ENCODE assay signal across 16 cellular contexts in genomic region chr19:51808333-51808986, GRCh38. TPM values are rescaled to one million over a fixed set of nuclear protein-coding genes. Genes with fewer than 3 reads are reported as not detected.
DNase-seq lines count a peak whose midpoint lies in the region; ATAC-seq, FAIRE-seq and TF ChIP-seq lines count a peak whose summit lies in the region.
"Had no signal": no experiment of that assay in that cellular context is flagged by ENCODE, and none has a peak within 500 bp of the region (broad histone marks: within the 10 kb centered on the region; RNA-seq: fewer than 3 reads in every experiment).

No MANE protein-coding gene starts in this region.

- FAIRE-seq in A549 (lab: Jason Lieb, UNC), result peak; percentile 7
- FAIRE-seq in RCC 7860 (lab: Jason Lieb, UNC), result no peak

- no peaks in the 10 kb centered on the region for H3K27me3 Mint-ChIP-seq in activated CD4-positive, alpha-beta T cell treated with anti-CD3 and anti-CD28 coated beads for 36 hours

- no peak for ATAC-seq in A549
- no peak for ATAC-seq in HG02938 (IDR thresholded peaks at IDR 0.05; ENCODE audit: unreplicated experiment)
- ATAC-seq in activated CD4-positive, alpha-beta T cell treated with anti-CD3 and anti-CD28 coated beads for 36 hours, result no peak

- intact Hi-C loops in activated CD4-positive, alpha-beta T cell treated with anti-CD3 and anti-CD28 coated beads for 36 hours (cut with DNase I, micrococcal nuclease), result no loop called here

- DNase-seq in A549 (ENCODE audit: low read depth in 1 of 2, low spot score in 1 of 2) (peak in 1 of 2 experiments; percentile 25), EH (ENCODE audit: low read depth) (peak; percentile 62), RCC 7860 (ENCODE audit: low spot score) (peak; percentile 12), fibroblast of peridontal ligament (ENCODE audit: extremely low read depth) (peak; percentile 30), GM19238 (ENCODE audit: insufficient read length, low spot score) (no peak)
- no peak for DNase-seq in activated CD4-positive, alpha-beta T cell treated with anti-CD3 and anti-CD28 coated beads for 36 hours
- DNase-seq in stimulated activated CD4-positive, alpha-beta T cell treated with anti-CD3 and anti-CD28 coated beads, Interleukin-2, amount 100 ng/mL, for 48 hours, result no peak
- DNase-seq: CD4-positive, alpha-beta memory T cell; foreskin melanocyte; NCI-H1417 treated with DMSO at 0.1 percent for 48 hours; stimulated activated CD4-positive, alpha-beta T cell treated with anti-CD3 and anti-CD28 coated beads, Interleukin-4, amount 100 ng/mL, for 24 hours; WERI-Rb-1 had no signal

- no peak for TF ChIP-seq POLR2A in A549 (IDR thresholded peaks at IDR 0.05; ENCODE audit: low read length)

- no peak overlapping the region for H3K4me3 ChIP-seq in A549
- H3K4me3 ChIP-seq: lung had no signal

- H3K4me2 ChIP-seq in A549, result no peak overlapping the region

- CTCF ChIA-PET in A549 (lab: Yijun Ruan, JAX), result interaction anchor here (1.0 to 1.6 kb wide), 4 partner anchors 9 to 388 kb away, joined by 3 to 4 read pairs (median 4); no protein-coding TSS in a partner anchor
- CTCF ChIA-PET in activated CD4-positive, alpha-beta T cell treated with anti-CD3 and anti-CD28 coated beads for 36 hours (lab: Charles Lee), result interaction anchor here (0.6 to 0.7 kb wide), 3 partner anchors 101 to 194 kb away, joined by 3 read pairs; no protein-coding TSS in a partner anchor

- H3K9me3 Mint-ChIP-seq in activated CD4-positive, alpha-beta T cell treated with anti-CD3 and anti-CD28 coated beads for 36 hours (ENCODE audit: low read depth), result peaks cover 14% of the 10 kb centered on the region
- H3K9me3 Mint-ChIP-seq: brain had no signal

- H3K4me1 ChIP-seq in A549, result no peaks in the 10 kb centered on the region

- TF ChIP-seq EP300 in A549 (IDR thresholded peaks at IDR 0.05), result no peak

- POLR2A ChIA-PET in A549 (lab: Yijun Ruan, JAX), result no interaction called here
- POLR2A ChIA-PET in activated CD4-positive, alpha-beta T cell treated with anti-CD3 and anti-CD28 coated beads for 36 hours (lab: Charles Lee), result no interaction called here

- H3K27ac ChIP-seq in A549, result no peak overlapping the region
- H3K27ac ChIP-seq: WERI-Rb-1 had no signal

- peak in 1 of 2 experiments; percentile 19; a peak in 1 of 5 replicates for TF ChIP-seq RAD21 in A549 (conservative IDR thresholded peaks at IDR 0.05 in 1 of 2, IDR thresholded peaks at IDR 0.05 in 1 of 2)

- 17% methylated on average over 8 of the region's 8 CpGs for WGBS in A549 (ENCODE audit: missing lambda C conversion rate)

- H3K4me3 Mint-ChIP-seq in activated CD4-positive, alpha-beta T cell treated with anti-CD3 and anti-CD28 coated beads for 36 hours, result no peak overlapping the region
- H3K4me3 Mint-ChIP-seq: brain; CD4-positive, alpha-beta memory T cell had no signal

- no peak overlapping the region for H3K27ac Mint-ChIP-seq in activated CD4-positive, alpha-beta T cell treated with anti-CD3 and anti-CD28 coated beads for 36 hours
- H3K27ac Mint-ChIP-seq: brain; CD4-positive, alpha-beta memory T cell had no signal

- H3K4me1 Mint-ChIP-seq in activated CD4-positive, alpha-beta T cell treated with anti-CD3 and anti-CD28 coated beads for 36 hours, result no peaks in the 10 kb centered on the region
- H3K4me1 Mint-ChIP-seq: CD4-positive, alpha-beta memory T cell had no signal

- H3K9me3 ChIP-seq in A549, result peaks cover 35% of the 10 kb centered on the region; the same call in 2 of the 3 replicates

- 0 out of 3 replicates have a peak, but pooled peaks have one; percentile 5 for TF ChIP-seq CTCF in A549 (IDR thresholded peaks at IDR 0.05)

- no peaks in the 10 kb centered on the region for H3K36me3 Mint-ChIP-seq in activated CD4-positive, alpha-beta T cell treated with anti-CD3 and anti-CD28 coated beads for 36 hours (ENCODE audit: low read depth)
- H3K36me3 Mint-ChIP-seq: brain had no signal

TF ChIP-seq in A549, 52 proteins besides CTCF, POLR2A, EP300 and RAD21:
- peak; percentile 75 for TF ChIP-seq MAFK (IDR thresholded peaks at IDR 0.05; ENCODE audit: partially characterized antibody)
- no peak for TF ChIP-seq HOXB5 (CRISPR knock-in tag; IDR thresholded peaks at IDR 0.05)
- TF ChIP-seq JUNB (IDR thresholded peaks at IDR 0.05), result no peak
- no peak for TF ChIP-seq GATA3 (IDR thresholded peaks at IDR 0.05; ENCODE audit: borderline replicate concordance)
- TF ChIP-seq, protein P1, sequence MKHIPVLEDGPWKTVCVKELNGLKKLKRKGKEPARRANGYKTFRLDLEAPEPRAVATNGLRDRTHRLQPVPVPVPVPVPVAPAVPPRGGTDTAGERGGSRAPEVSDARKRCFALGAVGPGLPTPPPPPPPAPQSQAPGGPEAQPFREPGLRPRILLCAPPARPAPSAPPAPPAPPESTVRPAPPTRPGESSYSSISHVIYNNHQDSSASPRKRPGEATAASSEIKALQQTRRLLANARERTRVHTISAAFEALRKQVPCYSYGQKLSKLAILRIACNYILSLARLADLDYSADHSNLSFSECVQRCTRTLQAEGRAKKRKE (CRISPR knock-in tag; IDR thresholded peaks at IDR 0.05; ENCODE audit: low read depth), result no peak
- no peak for TF ChIP-seq MAZ (IDR thresholded peaks at IDR 0.05; ENCODE audit: borderline replicate concordance, low read depth, low read length)

RNA-seq across cellular contexts. Expression of gene FPR3, which starts 13.5 kb away (rescaled TPM):
- polyA plus RNA-seq in A549 (2011; rRNA removed) (not detected in 2 replicates), A549 (2017; fragmentation: RNase III; extraction: RNeasy Plus Mini Kit Qiagen cat#74134 plus additional on column Dnase treatment) (not detected in 3 replicates)
- polyA plus RNA-seq in A549 (2012; cell fraction: cytosol; rRNA removed), result not detected in 2 replicates
- not detected in 2 replicates for polyA plus RNA-seq in A549 (2012; cell fraction: nucleus; rRNA removed)
- polyA minus RNA-seq in A549 (2011; rRNA and poly(A)+ RNA removed), result not detected in 2 replicates
- not detected for total RNA-seq in activated CD4-positive, alpha-beta T cell treated with anti-CD3 and anti-CD28 coated beads for 36 hours
- total RNA-seq: osteocyte had no signal
- polyA plus RNA-seq: CD4-positive, alpha-beta memory T cell had no signal

RNA-seq across cellular contexts. Expression of gene FPR2, which starts 47.5 kb away (rescaled TPM):
- polyA plus RNA-seq in A549 (2011; rRNA removed), result not detected in 2 replicates
- polyA plus RNA-seq in A549 (2012; cell fraction: cytosol; rRNA removed), result not detected in 2 replicates
- polyA plus RNA-seq in A549 (2012; cell fraction: nucleus; rRNA removed), result not detected in 2 replicates
- polyA plus RNA-seq in A549 (2017; fragmentation: RNase III; extraction: RNeasy Plus Mini Kit Qiagen cat#74134 plus additional on column Dnase treatment), result not detected in 3 replicates
- 0.21 TPM in 1 of 2 replicates, not detected in the other for polyA minus RNA-seq in A549 (2011; rRNA and poly(A)+ RNA removed)
- not detected for total RNA-seq in activated CD4-positive, alpha-beta T cell treated with anti-CD3 and anti-CD28 coated beads for 36 hours
- total RNA-seq: CD4-positive, alpha-beta memory T cell; osteocyte had no signal
- polyA plus RNA-seq: CD4-positive, alpha-beta memory T cell had no signal

RNA-seq across cellular contexts. Expression of gene FPR1, which starts 56.8 kb away (rescaled TPM):
- not detected in 2 replicates for polyA plus RNA-seq in A549 (2011; rRNA removed)
- polyA plus RNA-seq in A549 (2012; cell fraction: cytosol; rRNA removed), result not detected in 2 replicates
- not detected in 2 replicates for polyA plus RNA-seq in A549 (2012; cell fraction: nucleus; rRNA removed)
- polyA plus RNA-seq in A549 (2017; fragmentation: RNase III; extraction: RNeasy Plus Mini Kit Qiagen cat#74134 plus additional on column Dnase treatment), result 0.04 to 0.05 TPM in 2 of 3 replicates, not detected in the other
- polyA minus RNA-seq in A549 (2011; rRNA and poly(A)+ RNA removed), result not detected in 2 replicates
- not detected for total RNA-seq in activated CD4-positive, alpha-beta T cell treated with anti-CD3 and anti-CD28 coated beads for 36 hours
- total RNA-seq: CD4-positive, alpha-beta memory T cell; osteocyte had no signal

Comparison
In these comparisons a context has a peak if more than half of its experiments do, and no peak if none do; other contexts are left out.
1. DNase-seq: peak in EH (single experiment), RCC 7860 (single experiment) and fibroblast of peridontal ligament (single experiment); none in activated CD4-positive, alpha-beta T cell treated with anti-CD3 and anti-CD28 coated beads for 36 hours (single experiment), GM19238 (single experiment) and stimulated activated CD4-positive, alpha-beta T cell treated with anti-CD3 and anti-CD28 coated beads, Interleukin-2, amount 100 ng/mL, for 48 hours (0 of 2).